ENCODE assay signal across 16 cellular contexts in the genomic region with DNA sequence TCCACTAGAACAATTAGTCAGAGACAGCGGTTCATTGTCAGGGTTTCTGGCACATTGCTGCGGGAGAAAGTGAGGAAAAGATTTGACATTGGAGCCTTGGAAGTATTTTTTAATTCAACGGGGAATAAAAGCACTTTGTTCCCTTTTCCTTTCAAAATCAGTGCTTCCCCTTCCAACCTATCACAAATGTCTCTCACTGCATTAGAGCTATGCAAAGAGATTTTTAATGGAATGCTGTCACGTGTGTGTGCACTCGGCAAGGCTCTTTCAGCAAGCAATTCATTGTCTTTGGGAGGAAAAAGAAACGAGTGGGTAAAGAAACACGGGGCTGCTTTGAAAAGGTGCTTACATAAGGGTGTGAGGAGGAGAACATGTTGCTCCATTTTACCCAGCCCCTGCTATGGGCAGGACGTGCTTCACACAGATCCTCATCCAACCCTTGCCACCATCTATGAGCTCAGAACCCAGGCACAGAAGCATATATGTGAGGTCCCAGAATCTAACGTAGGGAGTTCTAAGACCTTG.
DNase-seq lines count a peak whose midpoint lies in the region; ATAC-seq and TF ChIP-seq lines count a peak whose summit lies in the region.
"Had no signal": no experiment of that assay in that cellular context is flagged by ENCODE, and none has a peak within 500 bp of the region (broad histone marks: within the 10 kb centered on the region; RNA-seq: fewer than 3 reads in every experiment).

No MANE protein-coding gene starts in this region.

- H2AFZ ChIP-seq in neural progenitor cell (replicated peaks): no peak overlapping the region

- H3K36me3 Mint-ChIP-seq in MCF 10A (ENCODE audit: insufficient read depth, unreplicated experiment): peaks cover 5% of the 10 kb centered on the region
- no peaks in the 10 kb centered on the region for H3K36me3 Mint-ChIP-seq in neural progenitor cell
- no peaks in the 10 kb centered on the region for H3K36me3 Mint-ChIP-seq in activated naive CD4-positive, alpha-beta T cell treated with anti-CD3 and anti-CD28 coated beads, Interleukin-2, amount 50 U/mL, for 72 hours
- H3K36me3 Mint-ChIP-seq: IgD-negative memory B cell, T-cell had no signal

- H4K20me1 ChIP-seq in neural progenitor cell (ENCODE audit: low read depth): no peaks in the 10 kb centered on the region

- TF ChIP-seq POLR2A in breast epithelium (IDR thresholded peaks at IDR 0.05): no peak

- no peak overlapping the region for H3K4me3 ChIP-seq in breast epithelium
- H3K4me3 ChIP-seq in fibroblast of villous mesenchyme (ENCODE audit: low read depth, low read length): no peak overlapping the region
- H3K4me3 ChIP-seq in neural progenitor cell: no peak overlapping the region
- H3K4me3 ChIP-seq: adrenal gland, colonic mucosa had no signal

- H3K9me3 ChIP-seq in breast epithelium (no peaks in the 10 kb centered on the region), neural progenitor cell (ENCODE audit: low read depth) (no peaks in the 10 kb centered on the region)
- H3K9me3 ChIP-seq: adrenal gland, colonic mucosa had no signal

- no peak for ATAC-seq in activated naive CD4-positive, alpha-beta T cell treated with anti-CD3 and anti-CD28 coated beads, Interleukin-2, amount 50 U/mL, for 72 hours

- CTCF ChIA-PET in MCF 10A (lab: Yijun Ruan, JAX): interaction anchor here (0.6 to 0.7 kb wide), 2 partner anchors 20 to 350 kb away, joined by 3 to 4 read pairs; no protein-coding TSS in a partner anchor

- intact Hi-C loops in MCF 10A (cut with micrococcal nuclease): loop anchor here (10.0 kb wide), 1 partner anchor 389 kb away; no protein-coding TSS in a partner anchor
- intact Hi-C loops in breast epithelium (cut with DNase I; ENCODE audit: low total_unique reads): no loop called here

- H3K4me3 Mint-ChIP-seq in MCF 10A (ENCODE audit: unreplicated experiment) (no peak overlapping the region), neural progenitor cell (no peak overlapping the region)

- peaks cover 30% of the 10 kb centered on the region for H3K4me1 Mint-ChIP-seq in MCF 10A (ENCODE audit: insufficient read depth, unreplicated experiment)
- H3K4me1 Mint-ChIP-seq in neural progenitor cell: peaks cover 17% of the 10 kb centered on the region

- no peaks in the 10 kb centered on the region for H3K79me2 ChIP-seq in neural progenitor cell (ENCODE audit: low read depth)

- H3K27ac Mint-ChIP-seq in MCF 10A (ENCODE audit: low read depth, unreplicated experiment) (peak overlapping the region; percentile 82), neural progenitor cell (peak overlapping the region; percentile 8)
- H3K27ac Mint-ChIP-seq in activated naive CD4-positive, alpha-beta T cell treated with anti-CD3 and anti-CD28 coated beads, Interleukin-2, amount 50 U/mL, for 72 hours: peak overlapping the region in 1 of 2 donors; percentile 1
- H3K27ac Mint-ChIP-seq: activated B cell treated with CpG ODN at 0.5 μM for 24 hours had no signal

- TF ChIP-seq CTCF in MCF 10A (IDR thresholded peaks at IDR 0.05; ENCODE audit: unreplicated experiment) (no peak), breast epithelium (IDR thresholded peaks at IDR 0.05) (no peak), fibroblast of villous mesenchyme (IDR thresholded peaks at IDR 0.05; ENCODE audit: insufficient read depth, low read depth, low read length) (no peak), neural progenitor cell (IDR thresholded peaks at IDR 0.05) (no peak)

- H3K36me3 ChIP-seq in breast epithelium: no peaks in the 10 kb centered on the region
- no peaks in the 10 kb centered on the region for H3K36me3 ChIP-seq in neural progenitor cell
- H3K36me3 ChIP-seq: adrenal gland, colonic mucosa had no signal

- H3K4me1 ChIP-seq in breast epithelium (no peaks in the 10 kb centered on the region), neural progenitor cell (peaks cover 21% of the 10 kb centered on the region)
- H3K4me1 ChIP-seq: colonic mucosa had no signal

- no peaks in the 10 kb centered on the region for H3F3A ChIP-seq in neural progenitor cell (ENCODE audit: low read depth)

- H3K9me3 Mint-ChIP-seq in MCF 10A (ENCODE audit: unreplicated experiment) (no peaks in the 10 kb centered on the region), neural progenitor cell (no peaks in the 10 kb centered on the region)
- no peaks in the 10 kb centered on the region for H3K9me3 Mint-ChIP-seq in activated naive CD4-positive, alpha-beta T cell treated with anti-CD3 and anti-CD28 coated beads, Interleukin-2, amount 50 U/mL, for 72 hours
- H3K9me3 Mint-ChIP-seq: CD4-positive, alpha-beta T cell; T-cell had no signal

- H3K27me3 ChIP-seq in breast epithelium (no peaks in the 10 kb centered on the region), neural progenitor cell (no peaks in the 10 kb centered on the region)
- H3K27me3 ChIP-seq: adrenal gland, colonic mucosa had no signal

- no peak overlapping the region for H3K9ac ChIP-seq in neural progenitor cell

- DNase-seq in MCF 10A (ENCODE audit: unreplicated experiment) (no peak), breast epithelium (ENCODE audit: low spot score in 2 of 2) (no peak), fibroblast of villous mesenchyme (ENCODE audit: low read depth) (peak; percentile 10), neural progenitor cell (ENCODE audit: low spot score) (no peak), HPDE6-E6E7 (ENCODE audit: extremely low spot score) (no peak), RKO (ENCODE audit: low spot score) (no peak), NCI-H1930 (lab: John Stamatoyannopoulos, UW) (no peak)
- no peak for DNase-seq in activated naive CD4-positive, alpha-beta T cell treated with anti-CD3 and anti-CD28 coated beads, Interleukin-2, amount 50 U/mL, for 72 hours (ENCODE audit: low spot score in 2 of 2)
- DNase-seq: 8988T; activated B cell treated with CpG ODN at 0.5 μM for 24 hours; stimulated activated CD4-positive, alpha-beta T cell treated with anti-CD3 and anti-CD28 coated beads, Interleukin-2, amount 100 ng/mL, for 48 hours had no signal

- H3K27me3 Mint-ChIP-seq in MCF 10A (ENCODE audit: insufficient read depth, unreplicated experiment) (peaks cover 16% of the 10 kb centered on the region), neural progenitor cell (ENCODE audit: insufficient read depth, low read depth) (peaks cover 10% of the 10 kb centered on the region)
- H3K27me3 Mint-ChIP-seq: CD4-positive, alpha-beta T cell had no signal

- no TSS peak for BruUV-seq in MCF 10A (replicated peaks; lab: Mats Ljungman, UMichigan)

- no peak overlapping the region for H3K4me2 ChIP-seq in neural progenitor cell

- H3K27ac ChIP-seq in breast epithelium (no peak overlapping the region), neural progenitor cell (no peak overlapping the region)

- POLR2A ChIA-PET in MCF 10A (lab: Yijun Ruan, JAX): no interaction called here
